In genomic region chr1:53410100-53410541, GRCh38 we compare ENCODE assay signal across 9 cellular contexts. TPM values are rescaled to one million over a fixed set of nuclear protein-coding genes. Genes with fewer than 3 reads are reported as not detected.
DNase-seq lines count a peak whose midpoint lies in the region; ATAC-seq and TF ChIP-seq lines count a peak whose summit lies in the region.
"Had no signal": no experiment of that assay in that cellular context is flagged by ENCODE, and none has a peak within 500 bp of the region (broad histone marks: within the 10 kb centered on the region; RNA-seq: fewer than 3 reads in every experiment).

No MANE protein-coding gene starts in this region.

- no peak overlapping the region for H3K4me3 Mint-ChIP-seq in activated CD8-positive, alpha-beta memory T cell treated with anti-CD3 and anti-CD28 coated beads, Interleukin-2, amount 10 ng/mL, durations not matched to agents 7 days and 5 days

- H3K9me3 ChIP-seq in mesodermal cell (ENCODE audit: control insufficient read depth, low read length), result peaks cover under 1% of the 10 kb centered on the region
- no peaks in the 10 kb centered on the region for H3K9me3 ChIP-seq in colonic mucosa
- no peaks in the 10 kb centered on the region for H3K9me3 ChIP-seq in heart right ventricle

- intact Hi-C loops in colonic mucosa (cut with DNase I), result no loop called here
- intact Hi-C loops in heart right ventricle (cut with DNase I), result no loop called here

- H3K4me1 ChIP-seq in mesodermal cell (ENCODE audit: control insufficient read depth, insufficient read depth, low read length, poor library complexity, severe bottlenecking), result peaks cover 51% of the 10 kb centered on the region
- H3K4me1 ChIP-seq in colonic mucosa, result no peaks in the 10 kb centered on the region
- peaks cover 0 to 3% (median 0%) of the 10 kb centered on the region in 9 donors for H3K4me1 ChIP-seq in heart right ventricle

- DNase-seq in GM12864 (ENCODE audit: low read depth) (no peak), colonic mucosa (no peak), NCI-H1105 treated with DMSO at 0.1 percent for 48 hours (lab: John Stamatoyannopoulos, UW) (no peak), heart right ventricle (no peak)
- peak; percentile 66 for DNase-seq in activated CD8-positive, alpha-beta memory T cell treated with anti-CD3 and anti-CD28 coated beads, Interleukin-2, amount 10 ng/mL, durations not matched to agents 7 days and 5 days
- DNase-seq: NCI-H510A treated with DMSO at 0.1 percent for 48 hours had no signal

- 49 to 61% methylated on average over 9 of the region's 12 CpGs for WGBS in mesodermal cell (ENCODE audit: insufficient coverage in 2 of 2), 2 experiments
- 30 to 44% methylated on average over 12 of the region's 12 CpGs for WGBS in heart right ventricle, 2 donors

- H3K9ac ChIP-seq in colonic mucosa (ENCODE audit: low read depth in 2 of 2, low read length in 2 of 2), result no peak overlapping the region

- TF ChIP-seq CTCF in GM12864 (IDR thresholded peaks at IDR 0.05; ENCODE audit: low read depth, low read length, missing control alignments) (peak; percentile 17), colonic mucosa (IDR thresholded peaks at IDR 0.05) (no peak), heart right ventricle (IDR thresholded peaks at IDR 0.05) (no peak)

- H3K9me3 Mint-ChIP-seq in activated CD8-positive, alpha-beta memory T cell treated with anti-CD3 and anti-CD28 coated beads, Interleukin-2, amount 10 ng/mL, durations not matched to agents 7 days and 5 days (ENCODE audit: low read depth), result no peaks in the 10 kb centered on the region

- CTCF ChIA-PET in activated CD8-positive, alpha-beta memory T cell treated with anti-CD3 and anti-CD28 coated beads, Interleukin-2, amount 10 ng/mL, durations not matched to agents 7 days and 5 days (lab: Charles Lee), result interaction anchor here (1.7 kb wide), 1 partner anchor 17 kb away, joined by 5 read pairs; no protein-coding TSS in a partner anchor

- peak overlapping the region; percentile 68 for H3K27ac Mint-ChIP-seq in activated CD8-positive, alpha-beta memory T cell treated with anti-CD3 and anti-CD28 coated beads, Interleukin-2, amount 10 ng/mL, durations not matched to agents 7 days and 5 days

- H3K4me1 Mint-ChIP-seq in activated CD8-positive, alpha-beta memory T cell treated with anti-CD3 and anti-CD28 coated beads, Interleukin-2, amount 10 ng/mL, durations not matched to agents 7 days and 5 days, result peaks cover 53% of the 10 kb centered on the region

- peak; percentile 52 for ATAC-seq in HG02885 (IDR thresholded peaks at IDR 0.05; ENCODE audit: poor library complexity, unreplicated experiment)
- peak; percentile 13 for ATAC-seq in activated CD8-positive, alpha-beta memory T cell treated with anti-CD3 and anti-CD28 coated beads, Interleukin-2, amount 10 ng/mL, durations not matched to agents 7 days and 5 days
- ATAC-seq in heart right ventricle, result no peak
- ATAC-seq in GM21737 (IDR thresholded peaks at IDR 0.05; ENCODE audit: unreplicated experiment), result no peak

- no peaks in the 10 kb centered on the region for H3K27me3 Mint-ChIP-seq in activated CD8-positive, alpha-beta memory T cell treated with anti-CD3 and anti-CD28 coated beads, Interleukin-2, amount 10 ng/mL, durations not matched to agents 7 days and 5 days

- H3K4me3 ChIP-seq in GM12864 (ENCODE audit: low read depth, low read length), result no peak overlapping the region
- H3K4me3 ChIP-seq in mesodermal cell (ENCODE audit: extremely low read depth, insufficient read depth, low read length, poor library complexity, severe bottlenecking), result no peak overlapping the region
- H3K4me3 ChIP-seq in colonic mucosa, result no peak overlapping the region
- no peak overlapping the region for H3K4me3 ChIP-seq in heart right ventricle

- H3K27ac ChIP-seq in mesodermal cell (ENCODE audit: low read depth, low read length, severe bottlenecking), result peak overlapping the region; percentile 10
- no peak overlapping the region for H3K27ac ChIP-seq in colonic mucosa
- peak overlapping the region in 1 of 10 donors; percentile 42 for H3K27ac ChIP-seq in heart right ventricle

- H3K27me3 ChIP-seq in colonic mucosa (no peaks in the 10 kb centered on the region), heart right ventricle (peaks cover 0 to 45% (median 23%) of the 10 kb centered on the region in 7 donors)

- no peaks in the 10 kb centered on the region for H3K36me3 ChIP-seq in mesodermal cell (ENCODE audit: control insufficient read depth, insufficient read depth, low read length)
- no peaks in the 10 kb centered on the region for H3K36me3 ChIP-seq in colonic mucosa
- H3K36me3 ChIP-seq in heart right ventricle, result no peaks in the 10 kb centered on the region

- H3K36me3 Mint-ChIP-seq in activated CD8-positive, alpha-beta memory T cell treated with anti-CD3 and anti-CD28 coated beads, Interleukin-2, amount 10 ng/mL, durations not matched to agents 7 days and 5 days, result no peaks in the 10 kb centered on the region

RNA-seq across cellular contexts. Expression of gene DMRTB1, which starts 49.1 kb away (rescaled TPM):
- not detected for total RNA-seq in activated CD8-positive, alpha-beta memory T cell treated with anti-CD3 and anti-CD28 coated beads, Interleukin-2, amount 10 ng/mL, durations not matched to agents 7 days and 5 days
- polyA plus RNA-seq in mesodermal cell (2013, experiment 1 of 2), result not detected
- not detected for polyA plus RNA-seq in mesodermal cell (2013, experiment 2 of 2)
- total RNA-seq in colonic mucosa, result not detected
- not detected for total RNA-seq in heart right ventricle
- polyA plus RNA-seq in heart right ventricle, result not detected

Comparison
In these comparisons a context has a peak if more than half of its experiments do, and no peak if none do; other contexts are left out.
1. ATAC-seq: peak in HG02885 (single experiment) and activated CD8-positive, alpha-beta memory T cell treated with anti-CD3 and anti-CD28 coated beads, Interleukin-2, amount 10 ng/mL, durations not matched to agents 7 days and 5 days (single experiment); none in heart right ventricle (0 of 8) and GM21737 (single experiment).